ENCODE assay signal across 13 cellular contexts in genomic region chr6:133436652-133437051, GRCh38.
"Had no signal": no experiment of that assay in that cellular context is flagged by ENCODE, and none has a peak within 500 bp of the region (broad histone marks: within the 10 kb centered on the region; RNA-seq: fewer than 3 reads in every experiment).

No MANE protein-coding gene starts in this region.

- H3K9me3 ChIP-seq: heart left ventricle, sigmoid colon, thoracic aorta had no signal

- H3K4me3 ChIP-seq: heart left ventricle, lung, sigmoid colon, thoracic aorta had no signal

- H3K4me1 ChIP-seq: sigmoid colon had no signal

- H3K27ac ChIP-seq: heart left ventricle, sigmoid colon, thoracic aorta had no signal

- ATAC-seq: activated CD4-positive, CD25-positive, alpha-beta regulatory T cell treated with anti-CD3 and anti-CD28 coated beads, Interleukin-2, amount 50 U/mL, for 24 hours; esophagus mucosa; heart left ventricle; stimulated activated effector memory CD8-positive, alpha-beta T cell treated with anti-CD3 and anti-CD28 coated beads, Interleukin-12 subunit alpha, Interleukin-12 subunit beta, amount 100 ng/mL, for 72 hours had no signal

- H3K27me3 ChIP-seq: heart left ventricle, sigmoid colon had no signal

- DNase-seq: activated CD4-positive, alpha-beta T cell treated with anti-CD3 and anti-CD28 coated beads, Interleukin-2, amount 50 U/mL, for 1 hour; activated CD8-positive, alpha-beta memory T cell treated with anti-CD3 and anti-CD28 coated beads for 24 hours; activated gamma-delta T cell treated with Interleukin-2 at 50 U/mL for 16 hours; foreskin melanocyte; heart left ventricle; islet precursor cell; midbrain; sigmoid colon had no signal

- H3K36me3 ChIP-seq: heart left ventricle, sigmoid colon, thoracic aorta had no signal
